Comparison of ENCODE assay signal across 3 cellular contexts in the genomic region with DNA sequence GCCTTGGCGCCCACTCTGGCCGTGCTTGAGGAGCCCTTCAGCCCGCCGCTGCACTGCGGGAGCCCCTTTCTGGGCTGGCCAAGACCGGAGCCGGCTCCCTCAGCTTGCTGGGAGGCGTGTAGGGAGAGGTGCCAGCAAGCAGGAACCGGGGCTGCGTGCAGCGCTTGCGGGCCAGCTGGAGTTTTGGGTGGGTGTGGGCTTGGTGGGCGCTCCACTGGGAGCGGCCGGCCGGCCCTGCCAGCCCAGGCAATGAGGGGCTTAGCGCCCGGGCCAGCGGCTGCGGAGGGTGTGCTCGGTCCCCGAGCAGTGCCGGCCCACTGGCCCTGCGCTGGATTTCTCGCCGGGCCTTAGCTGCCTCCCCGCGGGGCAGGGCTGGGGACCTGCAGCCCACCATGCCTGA.
DNase-seq lines count a peak whose midpoint lies in the region; FAIRE-seq and TF ChIP-seq lines count a peak whose summit lies in the region.
"Not testable (repeated sequence)": the region's sequence is repeated elsewhere in the genome, so short reads cannot be mapped to it uniquely, and the experiment has no call there.

No MANE protein-coding gene starts in this region.

- not testable (repeated sequence) for H3K27me3 ChIP-seq in testis

- 69 to 79% methylated on average over 4 to 27 of the region's 28 CpGs for WGBS in testis, 2 donors

- DNase-seq in activated gamma-delta T cell (lab: John Stamatoyannopoulos, UW) (peak; percentile 11), kidney (peak; percentile 59)
- not testable (repeated sequence) for DNase-seq in testis

- H3K4me3 ChIP-seq in kidney (ENCODE audit: low read length in 2 of 2), result not testable (repeated sequence)
- peak overlapping the region; percentile 2 to 35 for H3K4me3 ChIP-seq in testis

- H3K27ac ChIP-seq in kidney (ENCODE audit: low read depth in 2 of 2, low read length in 2 of 2); testis: not testable (repeated sequence)

- not testable (repeated sequence) for H3K9ac ChIP-seq in kidney (ENCODE audit: low read length in 2 of 2)

- TF ChIP-seq POLR2A in testis (IDR thresholded peaks at IDR 0.05), result not testable (repeated sequence)

- not testable (repeated sequence) for H3K36me3 ChIP-seq in kidney (ENCODE audit: control insufficient read depth in 1 of 2, insufficient read depth in 2 of 2, low read length in 2 of 2); testis (ENCODE audit: low read depth, missing control alignments)

- not testable (repeated sequence) for FAIRE-seq in kidney (lab: Jason Lieb, UNC)

- intact Hi-C loops in kidney (cut with DNase I); testis (cut with DNase I; ENCODE audit: low total_unique reads): not testable (repeated sequence)

- TF ChIP-seq CTCF in kidney (IDR thresholded peaks at IDR 0.05; ENCODE audit: borderline replicate concordance, extremely low read depth, insufficient read depth); testis (IDR thresholded peaks at IDR 0.05): not testable (repeated sequence)

- H3K9me3 ChIP-seq in kidney (ENCODE audit: control insufficient read depth in 1 of 2, low read length in 2 of 2); testis: not testable (repeated sequence)

- not testable (repeated sequence) for H3K4me1 ChIP-seq in kidney (ENCODE audit: control insufficient read depth in 1 of 2, insufficient read depth in 1 of 2, low read depth in 1 of 2, low read length in 2 of 2); testis
